ENCODE assay signal across 8 cellular contexts in the genomic region with DNA sequence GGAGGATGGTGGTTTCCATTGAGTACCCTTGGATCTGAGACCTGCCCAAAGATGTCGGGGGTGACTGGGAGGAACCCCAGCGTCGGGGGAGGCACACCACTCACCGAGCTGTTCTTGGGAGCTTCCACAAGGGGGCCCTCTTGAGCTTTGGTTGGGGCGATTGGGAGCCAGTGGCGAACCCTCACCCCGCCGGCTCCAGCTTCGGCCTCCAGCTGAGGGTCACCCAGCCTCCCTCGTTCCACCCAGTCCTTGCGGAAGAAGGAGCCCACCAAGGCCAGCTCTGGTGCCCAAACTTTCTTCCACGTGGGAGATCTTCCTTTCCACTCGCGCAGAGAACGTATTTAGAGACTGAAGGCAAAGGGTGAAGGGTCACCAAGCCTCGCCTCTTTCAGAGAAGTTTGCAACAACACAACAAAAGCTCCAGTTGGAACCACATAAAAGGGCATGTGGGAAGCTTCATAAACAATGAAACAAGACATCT. TPM values are rescaled to one million over a fixed set of nuclear protein-coding genes. Genes with fewer than 3 reads are reported as not detected.
DNase-seq lines count a peak whose midpoint lies in the region; ATAC-seq and TF ChIP-seq lines count a peak whose summit lies in the region.

No MANE protein-coding gene starts in this region.

- CTCF ChIA-PET in CD8-positive, alpha-beta T cell (lab: Charles Lee): interaction anchor here (1.0 to 2.5 kb wide), 8 partner anchors 9 to 1014 kb away, joined by 3 to 13 read pairs (median 4); partner anchors contain the start of gene STX16

- DNase-seq in CD8-positive, alpha-beta T cell: peak; percentile 24 to 59 (median 47)
- no peak for DNase-seq in LNCaP clone FGC (ENCODE audit: low read depth)
- DNase-seq in activated CD8-positive, alpha-beta memory T cell treated with anti-CD3 and anti-CD28 coated beads, Interleukin-2, amount 50 U/mL, for 1 hour (ENCODE audit: extremely low read depth): peak; percentile 3
- peak; percentile 16 to 65 for DNase-seq in foreskin fibroblast
- peak; percentile 75 for DNase-seq in retina

- peaks cover 2% of the 10 kb centered on the region for H3K4me1 Mint-ChIP-seq in CD8-positive, alpha-beta T cell (ENCODE audit: low read depth)

- H3K36me3 ChIP-seq in CD8-positive, alpha-beta T cell (ENCODE audit: insufficient read depth, low read length): no peaks in the 10 kb centered on the region

- H3K27me3 Mint-ChIP-seq in CD8-positive, alpha-beta T cell (ENCODE audit: low read depth): peaks cover 14% of the 10 kb centered on the region

- no peaks in the 10 kb centered on the region for H3K4me1 ChIP-seq in CD8-positive, alpha-beta T cell (ENCODE audit: insufficient read depth, low read length)

- intact Hi-C loops in CD8-positive, alpha-beta T cell (cut with DNase I, micrococcal nuclease): loop anchor here (2.0 to 10.0 kb wide), 5 partner anchors 211 to 921 kb away; partner anchors contain the start of genes NPEPL1 (in 2 of the 2), GNAS (in 1 of the 2) and GNAS-AS1 (in 1 of the 2)

- peaks cover 4% of the 10 kb centered on the region for H3K36me3 Mint-ChIP-seq in CD8-positive, alpha-beta T cell

- H3K4me3 ChIP-seq in CD8-positive, alpha-beta T cell (ENCODE audit: low read depth, low read length): no peak overlapping the region
- H3K4me3 ChIP-seq in LNCaP clone FGC (ENCODE audit: low read depth, low read length): peak overlapping the region; percentile 10; the same call in 1 of the 2 replicates
- H3K4me3 ChIP-seq in foreskin fibroblast (ENCODE audit: low read depth in 1 of 2, low read length in 2 of 2): no peak overlapping the region

- H3K9me3 Mint-ChIP-seq in CD8-positive, alpha-beta T cell: peaks cover 15% of the 10 kb centered on the region

- no peak overlapping the region for H3K27ac Mint-ChIP-seq in CD8-positive, alpha-beta T cell

- H3K4me3 Mint-ChIP-seq in CD8-positive, alpha-beta T cell: no peak overlapping the region

- H3K27me3 ChIP-seq in CD8-positive, alpha-beta T cell (ENCODE audit: insufficient read depth, low read length): no peaks in the 10 kb centered on the region

- POLR2A ChIA-PET in CD8-positive, alpha-beta T cell (lab: Charles Lee): interaction anchor here (1.0 kb wide), 1 partner anchor 169 kb away, joined by 3 read pairs; no protein-coding TSS in a partner anchor

- H3K27ac ChIP-seq in CD8-positive, alpha-beta T cell (ENCODE audit: low read depth, low read length): no peak overlapping the region

- ATAC-seq in CD8-positive, alpha-beta T cell: peak; percentile 63
- ATAC-seq in HG03354 (IDR thresholded peaks at IDR 0.05; ENCODE audit: poor library complexity, severe bottlenecking, unreplicated experiment) (no peak), HG03439 (IDR thresholded peaks at IDR 0.05; ENCODE audit: unreplicated experiment) (no peak), esophagus mucosa (no peak)

- TF ChIP-seq CTCF in CD8-positive, alpha-beta T cell (IDR thresholded peaks at IDR 0.05): no peak
- TF ChIP-seq CTCF in LNCaP clone FGC (IDR thresholded peaks at IDR 0.05; ENCODE audit: control insufficient read depth, extremely low read depth, insufficient read depth) (peak; percentile 81), foreskin fibroblast (IDR thresholded peaks at IDR 0.05; ENCODE audit: low read depth, low read length) (peak; percentile 61)

- no peaks in the 10 kb centered on the region for H3K9me3 ChIP-seq in CD8-positive, alpha-beta T cell (ENCODE audit: low read length)

RNA-seq across cellular contexts. Expression of gene APCDD1L, which starts 33.6 kb away (rescaled TPM):
- total RNA-seq in CD8-positive, alpha-beta T cell: not detected
- 0.16 TPM for total RNA-seq in esophagus mucosa
